8 cellular contexts compared by ENCODE assay signal in the genomic region with DNA sequence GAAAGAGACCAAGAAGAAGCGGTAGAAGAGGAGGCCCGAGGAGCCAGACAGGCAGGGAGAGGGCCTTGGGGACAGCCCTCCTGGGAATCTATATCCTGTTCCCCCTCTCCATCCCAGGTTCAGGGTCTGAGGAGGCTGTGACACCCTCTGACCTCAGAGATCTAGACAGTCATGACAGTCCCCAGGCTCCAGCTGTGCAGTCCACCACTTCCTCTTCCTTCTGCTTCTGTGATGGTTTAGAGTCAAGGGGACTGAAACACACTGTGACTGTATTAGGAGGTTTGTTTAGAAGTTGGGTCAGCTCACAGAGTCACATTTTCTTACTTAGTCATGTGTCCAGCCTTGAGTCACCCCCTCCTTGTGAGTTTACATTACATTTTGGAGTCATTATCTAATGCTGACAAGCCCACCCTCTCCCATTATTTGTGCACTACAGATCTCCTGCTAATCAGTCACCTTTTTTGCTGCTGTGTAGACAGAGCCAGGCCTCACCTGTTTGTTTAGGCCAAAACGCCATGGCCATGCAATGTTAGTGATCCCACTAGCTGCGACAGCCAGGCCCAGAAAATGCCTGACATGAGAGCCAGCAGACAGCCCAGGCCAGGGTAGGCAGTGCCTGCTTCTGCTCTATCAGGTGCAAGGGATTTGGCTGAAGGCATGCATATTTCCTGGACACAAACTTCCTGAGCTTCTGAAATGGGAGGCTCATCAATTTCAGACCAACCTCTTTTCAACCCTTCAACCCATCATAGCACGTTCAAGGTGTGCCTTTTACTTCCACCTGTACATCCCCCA. TPM values are rescaled to one million over a fixed set of nuclear protein-coding genes. Genes with fewer than 3 reads are reported as not detected.
DNase-seq lines count a peak whose midpoint lies in the region; ATAC-seq and TF ChIP-seq lines count a peak whose summit lies in the region.

No MANE protein-coding gene starts in this region.

- peak; percentile 16 for DNase-seq in activated CD4-positive, alpha-beta T cell treated with anti-CD3 and anti-CD28 coated beads for 36 hours
- DNase-seq in activated CD4-positive, alpha-beta T cell treated with anti-CD3 and anti-CD28 coated beads for 4 hours, result no peak
- DNase-seq in NB4 (ENCODE audit: low read depth) (peak; percentile 91), cardiac muscle cell (ENCODE audit: low read depth in 1 of 2, low spot score in 1 of 2) (no peak), tibial artery (no peak), NCI-H2171 (lab: John Stamatoyannopoulos, UW) (no peak), WERI-Rb-1 (no peak)

- no peaks in the 10 kb centered on the region for H3K9me3 ChIP-seq in cardiac muscle cell (ENCODE audit: low read depth)
- H3K9me3 ChIP-seq in tibial artery, result peaks cover 0 to 10% (median 0%) of the 10 kb centered on the region in 3 donors
- peaks cover 5% of the 10 kb centered on the region for H3K9me3 ChIP-seq in WERI-Rb-1 (ENCODE audit: severe bottlenecking)

- TF ChIP-seq POLR2A in NB4 (IDR thresholded peaks at IDR 0.05; ENCODE audit: extremely low read depth, insufficient read length), result no peak

- CTCF ChIA-PET in activated CD4-positive, alpha-beta T cell treated with anti-CD3 and anti-CD28 coated beads for 36 hours (lab: Charles Lee), result no interaction called here

- no peaks in the 10 kb centered on the region for H3K27me3 Mint-ChIP-seq in activated CD4-positive, alpha-beta T cell treated with anti-CD3 and anti-CD28 coated beads for 36 hours

- peak; percentile 93 for ATAC-seq in activated CD4-positive, alpha-beta T cell treated with anti-CD3 and anti-CD28 coated beads for 36 hours
- peak; percentile 99 for ATAC-seq in HG02610 (IDR thresholded peaks at IDR 0.05; ENCODE audit: unreplicated experiment)

- intact Hi-C loops in activated CD4-positive, alpha-beta T cell treated with anti-CD3 and anti-CD28 coated beads for 36 hours (cut with DNase I, micrococcal nuclease), result no loop called here
- intact Hi-C loops in tibial artery (cut with DNase I; ENCODE audit: low total_unique reads), result no loop called here

- H3K9me3 Mint-ChIP-seq in activated CD4-positive, alpha-beta T cell treated with anti-CD3 and anti-CD28 coated beads for 36 hours (ENCODE audit: low read depth), result peaks cover 16% of the 10 kb centered on the region

- H3K4me3 ChIP-seq in NB4 (ENCODE audit: low read depth, low read length) (no peak overlapping the region), cardiac muscle cell (no peak overlapping the region), tibial artery (no peak overlapping the region), WERI-Rb-1 (ENCODE audit: low read depth, low read length) (no peak overlapping the region)

- POLR2A ChIA-PET in activated CD4-positive, alpha-beta T cell treated with anti-CD3 and anti-CD28 coated beads for 36 hours (lab: Charles Lee), result no interaction called here

- no peak overlapping the region for H3K4me3 Mint-ChIP-seq in activated CD4-positive, alpha-beta T cell treated with anti-CD3 and anti-CD28 coated beads for 36 hours

- peaks cover 4% of the 10 kb centered on the region for H3K36me3 ChIP-seq in cardiac muscle cell
- peaks cover 0 to 9% (median 5%) of the 10 kb centered on the region in 3 donors for H3K36me3 ChIP-seq in tibial artery
- no peaks in the 10 kb centered on the region; the same call in 1 of the 2 replicates for H3K36me3 ChIP-seq in WERI-Rb-1

- H3K27me3 ChIP-seq in cardiac muscle cell (no peaks in the 10 kb centered on the region), tibial artery (no peaks in the 10 kb centered on the region), WERI-Rb-1 (ENCODE audit: insufficient read depth, low read depth, severe bottlenecking) (no peaks in the 10 kb centered on the region)

- peaks cover 42% of the 10 kb centered on the region for H3K36me3 Mint-ChIP-seq in activated CD4-positive, alpha-beta T cell treated with anti-CD3 and anti-CD28 coated beads for 36 hours (ENCODE audit: low read depth)

- H3K27ac Mint-ChIP-seq in activated CD4-positive, alpha-beta T cell treated with anti-CD3 and anti-CD28 coated beads for 36 hours, result no peak overlapping the region

- H3K27ac ChIP-seq in cardiac muscle cell, result peak overlapping the region; percentile 59
- no peak overlapping the region for H3K27ac ChIP-seq in tibial artery
- H3K27ac ChIP-seq in WERI-Rb-1, result no peak overlapping the region

- H3K4me1 ChIP-seq in cardiac muscle cell (ENCODE audit: low read depth), result peaks cover 34% of the 10 kb centered on the region
- no peaks in the 10 kb centered on the region for H3K4me1 ChIP-seq in tibial artery

- peaks cover 19% of the 10 kb centered on the region for H3K4me1 Mint-ChIP-seq in activated CD4-positive, alpha-beta T cell treated with anti-CD3 and anti-CD28 coated beads for 36 hours

- TF ChIP-seq CTCF in NB4 (IDR thresholded peaks at IDR 0.05; ENCODE audit: low read depth, low read length) (no peak), cardiac muscle cell (IDR thresholded peaks at IDR 0.05; ENCODE audit: low read depth, low read length) (no peak), tibial artery (IDR thresholded peaks at IDR 0.05) (no peak), WERI-Rb-1 (IDR thresholded peaks at IDR 0.05; ENCODE audit: low read depth, low read length) (no peak)

RNA-seq across cellular contexts. Expression of a gene that starts 26.0 kb away (rescaled TPM):
- total RNA-seq in activated CD4-positive, alpha-beta T cell treated with anti-CD3 and anti-CD28 coated beads for 36 hours, result 10 to 100 TPM; 12.0 to 13.3 TPM
- 74.5 and 82.3 TPM in 2 replicates for total RNA-seq in cardiac muscle cell
- polyA plus RNA-seq in cardiac muscle cell, result 49.5 and 58.8 TPM in 2 replicates

Comparison
In these comparisons a context has a peak if more than half of its experiments do, and no peak if none do; other contexts are left out.
1. DNase-seq: peak in activated CD4-positive, alpha-beta T cell treated with anti-CD3 and anti-CD28 coated beads for 36 hours (single experiment) and NB4 (single experiment); none in activated CD4-positive, alpha-beta T cell treated with anti-CD3 and anti-CD28 coated beads for 4 hours (0 of 2), cardiac muscle cell (0 of 2), tibial artery (0 of 2), NCI-H2171 (single experiment) and WERI-Rb-1 (single experiment).